Comparison of ENCODE assay signal across 1 cellular context in genomic region chr16:23448392-23448791, GRCh38.
TF ChIP-seq lines count a peak whose summit lies in the region.

No MANE protein-coding gene starts in this region.

TF ChIP-seq in IMR-90, 13 proteins besides CTCF, POLR2A, EP300 and RAD21:
- TF ChIP-seq FOS (IDR thresholded peaks at IDR 0.05; ENCODE audit: low read depth, low read length) (no peak), MAZ (IDR thresholded peaks at IDR 0.05; ENCODE audit: borderline replicate concordance, low read depth, low read length) (no peak), MXI1 (IDR thresholded peaks at IDR 0.05; ENCODE audit: borderline replicate concordance, low read depth, low read length) (no peak), CHD1 (IDR thresholded peaks at IDR 0.05; ENCODE audit: low read depth, low read length) (no peak), ELK1 (IDR thresholded peaks at IDR 0.05; ENCODE audit: borderline replicate concordance, low read depth, low read length) (no peak), MAFK (IDR thresholded peaks at IDR 0.05; ENCODE audit: low read depth, low read length) (no peak), RCOR1 (IDR thresholded peaks at IDR 0.05; ENCODE audit: insufficient replicate concordance, low read length) (no peak), CEBPB (IDR thresholded peaks at IDR 0.05; ENCODE audit: low read depth, low read length) (no peak), BHLHE40 (IDR thresholded peaks at IDR 0.05; ENCODE audit: low read depth, low read length) (no peak), SMC3 (IDR thresholded peaks at IDR 0.05; ENCODE audit: low read depth, low read length) (no peak), RFX5 (IDR thresholded peaks at IDR 0.05; ENCODE audit: low read depth, low read length) (no peak), NFE2L2 (IDR thresholded peaks at IDR 0.05; ENCODE audit: low read depth, low read length) (no peak), USF2 (IDR thresholded peaks at IDR 0.05; ENCODE audit: low read depth, low read length) (no peak)
TF ChIP-seq in IMR-90: peak in this region for 0.
